15 cellular contexts compared by ENCODE assay signal in genomic region chr14:37329189-37330001, GRCh38.
DNase-seq lines count a peak whose midpoint lies in the region; ATAC-seq, FAIRE-seq and TF ChIP-seq lines count a peak whose summit lies in the region.
"Had no signal": no experiment of that assay in that cellular context is flagged by ENCODE, and none has a peak within 500 bp of the region (broad histone marks: within the 10 kb centered on the region; RNA-seq: fewer than 3 reads in every experiment).

No MANE protein-coding gene starts in this region.

- BruUV-seq in HepG2 (replicated peaks; lab: Mats Ljungman, UMichigan), result no TSS peak

- H3K4me3 ChIP-seq in hepatocyte (no peak overlapping the region), HepG2 (replicated peaks in 1 of 3; ENCODE audit: insufficient read depth in 1 of 3, low read depth in 2 of 3, low read length in 3 of 3) (peak overlapping the region in 2 of 3 experiments; percentile 23 to 26; a peak in 3 of 6 replicates), gastroesophageal sphincter (no peak overlapping the region)

- H3K9me2 ChIP-seq in hepatocyte (replicated peaks; ENCODE audit: insufficient read depth), result no peaks in the 10 kb centered on the region

- TF ChIP-seq EP300 in HepG2 (IDR thresholded peaks at IDR 0.05; ENCODE audit: low read depth in 2 of 2, low read length in 2 of 2) (peak; percentile 41 to 91; a peak in 3 of 4 replicates), HepG2 (CRISPR knock-in tag; IDR thresholded peaks at IDR 0.05; ENCODE audit: borderline replicate concordance) (no peak), gastroesophageal sphincter (IDR thresholded peaks at IDR 0.05) (no peak)

- FAIRE-seq in HepG2 (lab: Jason Lieb, UNC) (peak; percentile 39), GM19239 (lab: Jason Lieb, UNC) (no peak)

- no peaks in the 10 kb centered on the region for H3K4me1 ChIP-seq in hepatocyte (ENCODE audit: insufficient read depth)
- peaks cover 30% of the 10 kb centered on the region for H3K4me1 ChIP-seq in HepG2 (ENCODE audit: insufficient read depth, low read length)
- H3K4me1 ChIP-seq in gastroesophageal sphincter, result no peaks in the 10 kb centered on the region

- DNase-seq in LoVo (ENCODE audit: low spot score) (peak; percentile 73), hepatocyte (ENCODE audit: low spot score) (peak; percentile 11), HepG2 (ENCODE audit: low spot score) (peak; percentile 92), GM19239 (ENCODE audit: insufficient read length, low spot score) (no peak), ureter (ENCODE audit: low spot score) (no peak)
- DNase-seq: 8988T, C1 segment of cervical spinal cord, EL, MM.1S, NCI-H1092 treated with DMSO at 0.1 percent for 48 hours, NCI-H2081 treated with DMSO at 0.1 percent for 48 hours, NCI-H510A treated with DMSO at 0.1 percent for 48 hours had no signal

- peaks cover 3% of the 10 kb centered on the region for H3K9me3 Mint-ChIP-seq in activated T-helper 17 cell treated with anti-CD3 and anti-CD28 coated beads, Interleukin-2, amount 50 U/mL, for 72 hours

- no peak overlapping the region for H3K9ac ChIP-seq in HepG2 (ENCODE audit: insufficient read depth, low read depth, low read length)

- H3K36me3 ChIP-seq in hepatocyte (replicated peaks; ENCODE audit: insufficient read depth, low read depth) (no peaks in the 10 kb centered on the region), HepG2 (replicated peaks in 1 of 2; ENCODE audit: control insufficient read depth in 1 of 2, insufficient read depth in 2 of 2, low read length in 2 of 2) (no peaks in the 10 kb centered on the region), gastroesophageal sphincter (peaks cover 0 to 10% of the 10 kb centered on the region in 2 donors)

- no peaks in the 10 kb centered on the region for H3K36me3 Mint-ChIP-seq in activated T-helper 17 cell treated with anti-CD3 and anti-CD28 coated beads, Interleukin-2, amount 50 U/mL, for 72 hours (ENCODE audit: low read depth)

- ATAC-seq in HepG2 (peak; percentile 98), gastroesophageal sphincter (no peak)
- no peak for ATAC-seq in activated T-helper 17 cell treated with anti-CD3 and anti-CD28 coated beads, Interleukin-2, amount 50 U/mL, for 72 hours (replicated peaks)

- no peak for TF ChIP-seq POLR2A in HepG2 (IDR thresholded peaks at IDR 0.05; ENCODE audit: insufficient read depth in 1 of 2, low read depth in 2 of 2, low read length in 2 of 2)
- TF ChIP-seq POLR2A in gastroesophageal sphincter (IDR thresholded peaks at IDR 0.05), result no peak

- H3K4me2 ChIP-seq in hepatocyte, result peak overlapping the region; percentile 8
- peak overlapping the region; percentile 53 for H3K4me2 ChIP-seq in HepG2 (ENCODE audit: low read depth, low read length)

- POLR2A ChIA-PET in HepG2 (lab: Yijun Ruan, JAX), result interaction anchor here (0.8 to 2.5 kb wide), 8 partner anchors 11 to 368 kb away, joined by 3 to 16 read pairs (median 4); partner anchors contain the start of genes FOXA1 and TTC6

- no peaks in the 10 kb centered on the region for H3K79me2 ChIP-seq in hepatocyte
- H3K79me2 ChIP-seq in HepG2 (ENCODE audit: insufficient read depth, low read length), result no peaks in the 10 kb centered on the region

- CTCF ChIA-PET in HepG2 (lab: Yijun Ruan, JAX; ENCODE audit: low intra/inter-chr PET ratio, low total read pairs), result interaction anchor here (1.0 kb wide), 1 partner anchor 218 kb away, joined by 3 read pairs; no protein-coding TSS in a partner anchor

- WGBS in hepatocyte (ENCODE audit: low lambda C conversion rate, missing lambda C conversion rate), result 50% methylated on average over 2 of the region's 2 CpGs
- 9% methylated on average over 2 of the region's 2 CpGs for WGBS in HepG2 (ENCODE audit: low lambda C conversion rate)
- WGBS in gastroesophageal sphincter (ENCODE audit: low coverage in 1 of 2), 2 donors, result 73 to 90% methylated on average over 2 of the region's 2 CpGs

- H4K20me1 ChIP-seq in hepatocyte (ENCODE audit: insufficient read depth, poor library complexity, severe bottlenecking) (no peaks in the 10 kb centered on the region), HepG2 (ENCODE audit: insufficient read depth, low read length) (no peaks in the 10 kb centered on the region)

- in situ Hi-C loops in HepG2 (cut with HindIII; ENCODE audit: extremely low pct_ligation_motif_present, low pct_unique_long_range_greater_than_20kb), result no loop called here

- no peaks in the 10 kb centered on the region for H3K27me3 ChIP-seq in hepatocyte
- H3K27me3 ChIP-seq in HepG2 (ENCODE audit: control insufficient read depth in 1 of 2, insufficient read depth in 2 of 2, low read length in 2 of 2), result no peaks in the 10 kb centered on the region
- no peaks in the 10 kb centered on the region for H3K27me3 ChIP-seq in gastroesophageal sphincter

- H3K27ac ChIP-seq in 22Rv1 (peak overlapping the region; percentile 74), hepatocyte (no peak overlapping the region), HepG2 (ENCODE audit: extremely low read length, insufficient read depth, low read length) (peak overlapping the region; percentile 57), gastroesophageal sphincter (no peak overlapping the region)

- TF ChIP-seq RAD21 in HepG2 (CRISPR knock-in tag; IDR thresholded peaks at IDR 0.05), result no peak

- intact Hi-C loops in HepG2 (cut with micrococcal nuclease; ENCODE audit: unreplicated experiment), result loop anchor here (1.0 to 2.0 kb wide), 5 partner anchors 77 to 267 kb away; no protein-coding TSS in a partner anchor

- H3K4me3 Mint-ChIP-seq in activated T-helper 17 cell treated with anti-CD3 and anti-CD28 coated beads, Interleukin-2, amount 50 U/mL, for 72 hours, result no peak overlapping the region

- H3K4me1 Mint-ChIP-seq in activated T-helper 17 cell treated with anti-CD3 and anti-CD28 coated beads, Interleukin-2, amount 50 U/mL, for 72 hours, result no peaks in the 10 kb centered on the region

- no peaks in the 10 kb centered on the region for H3K27me3 Mint-ChIP-seq in activated T-helper 17 cell treated with anti-CD3 and anti-CD28 coated beads, Interleukin-2, amount 50 U/mL, for 72 hours

- TF ChIP-seq CTCF in 22Rv1 (IDR thresholded peaks at IDR 0.05), result no peak
- TF ChIP-seq CTCF in hepatocyte (IDR thresholded peaks at IDR 0.05; ENCODE audit: poor library complexity), result no peak
- TF ChIP-seq CTCF in HepG2 (CRISPR knock-in tag; IDR thresholded peaks at IDR 0.05), result no peak
- no peak for TF ChIP-seq CTCF in gastroesophageal sphincter (IDR thresholded peaks at IDR 0.05)

- H3K27ac Mint-ChIP-seq in activated T-helper 17 cell treated with anti-CD3 and anti-CD28 coated beads, Interleukin-2, amount 50 U/mL, for 72 hours, result no peak overlapping the region

- no peaks in the 10 kb centered on the region for H3K9me3 ChIP-seq in hepatocyte (ENCODE audit: low read depth)
- peaks cover 8% of the 10 kb centered on the region for H3K9me3 ChIP-seq in HepG2 (ENCODE audit: low read length)
- peaks cover 0 to 6% (median 0%) of the 10 kb centered on the region in 3 donors for H3K9me3 ChIP-seq in gastroesophageal sphincter

- H2AFZ ChIP-seq in hepatocyte, result no peak overlapping the region
- no peak overlapping the region for H2AFZ ChIP-seq in HepG2 (ENCODE audit: low read length)

TF ChIP-seq in HepG2, 621 proteins besides CTCF, POLR2A, EP300 and RAD21 (continues in another document):
- TF ChIP-seq MIER3 (CRISPR knock-in tag; IDR thresholded peaks at IDR 0.05; ENCODE audit: borderline replicate concordance) (peak; percentile 67; the same call in 1 of the 2 replicates), PAWR (CRISPR knock-in tag; IDR thresholded peaks at IDR 0.05; ENCODE audit: borderline replicate concordance) (no peak), ZNF766 (CRISPR knock-in tag; IDR thresholded peaks at IDR 0.05; ENCODE audit: borderline replicate concordance) (no peak), ZNF3 (CRISPR knock-in tag; IDR thresholded peaks at IDR 0.05) (0 out of 2 replicates have a peak, but pooled peaks have one; percentile 46), ASH2L (IDR thresholded peaks at IDR 0.05; ENCODE audit: insufficient read length, low read depth, low read length) (peak; percentile 60), MXD1 (CRISPR knock-in tag; IDR thresholded peaks at IDR 0.05) (no peak), ZNF510 (CRISPR knock-in tag; IDR thresholded peaks at IDR 0.05; ENCODE audit: low read depth) (peak; percentile 78; the same call in 1 of the 2 replicates), ZNF550 (CRISPR knock-in tag; IDR thresholded peaks at IDR 0.05; ENCODE audit: borderline replicate concordance) (no peak), NAIF1 (CRISPR knock-in tag; IDR thresholded peaks at IDR 0.05; ENCODE audit: borderline replicate concordance) (no peak), ZNF678 (CRISPR knock-in tag; IDR thresholded peaks at IDR 0.05) (no peak), ZNF644 (CRISPR knock-in tag; IDR thresholded peaks at IDR 0.05; ENCODE audit: low read depth) (no peak), CAMTA2 (CRISPR knock-in tag; IDR thresholded peaks at IDR 0.05; ENCODE audit: borderline replicate concordance) (no peak), THAP11 (CRISPR knock-in tag; IDR thresholded peaks at IDR 0.05) (peak; percentile 41), MAFK (conservative IDR thresholded peaks at IDR 0.05 in 1 of 2, IDR thresholded peaks at IDR 0.05 in 1 of 2; ENCODE audit: low read length in 2 of 2) (peak in 1 of 2 experiments; percentile 1; a peak in 2 of 4 replicates), ISX (CRISPR knock-in tag; conservative IDR thresholded peaks at IDR 0.05) (peak; percentile 63; the same call in 1 of the 2 replicates), FOXJ3 (CRISPR knock-in tag; IDR thresholded peaks at IDR 0.05; ENCODE audit: borderline replicate concordance) (peak; percentile 90; the same call in 1 of the 2 replicates), RFXANK (CRISPR knock-in tag; IDR thresholded peaks at IDR 0.05) (0 out of 2 replicates have a peak, but pooled peaks have one; percentile 64), HIVEP1 (CRISPR knock-in tag; IDR thresholded peaks at IDR 0.05) (no peak), CBX2 (IDR thresholded peaks at IDR 0.05; ENCODE audit: low read depth, low read length) (no peak), CBX2 (CRISPR knock-in tag; IDR thresholded peaks at IDR 0.05; ENCODE audit: low read depth) (no peak), HHEX (CRISPR knock-in tag; IDR thresholded peaks at IDR 0.05) (no peak), NFYC (CRISPR knock-in tag; IDR thresholded peaks at IDR 0.05) (0 out of 2 replicates have a peak, but pooled peaks have one; percentile 27), ZNF274 (CRISPR knock-in tag; IDR thresholded peaks at IDR 0.05) (no peak), ZNF652 (CRISPR knock-in tag; IDR thresholded peaks at IDR 0.05; ENCODE audit: borderline replicate concordance, low read depth) (peak; percentile 64; the same call in 1 of the 2 replicates)

Comparison
In these comparisons a context has a peak if more than half of its experiments do, and no peak if none do; other contexts are left out.
1. H3K27ac ChIP-seq: peak in 22Rv1 (single experiment) and HepG2 (single experiment); none in hepatocyte (single experiment) and gastroesophageal sphincter (0 of 4).
2. DNase-seq: peak in LoVo (single experiment), hepatocyte (single experiment) and HepG2 (single experiment); none in GM19239 (single experiment) and ureter (single experiment).
3. H3K4me3 ChIP-seq: peak in HepG2 (2 of 3); none in hepatocyte (single experiment) and gastroesophageal sphincter (0 of 2).